Comparison of ENCODE assay signal across 13 cellular contexts in the genomic region with DNA sequence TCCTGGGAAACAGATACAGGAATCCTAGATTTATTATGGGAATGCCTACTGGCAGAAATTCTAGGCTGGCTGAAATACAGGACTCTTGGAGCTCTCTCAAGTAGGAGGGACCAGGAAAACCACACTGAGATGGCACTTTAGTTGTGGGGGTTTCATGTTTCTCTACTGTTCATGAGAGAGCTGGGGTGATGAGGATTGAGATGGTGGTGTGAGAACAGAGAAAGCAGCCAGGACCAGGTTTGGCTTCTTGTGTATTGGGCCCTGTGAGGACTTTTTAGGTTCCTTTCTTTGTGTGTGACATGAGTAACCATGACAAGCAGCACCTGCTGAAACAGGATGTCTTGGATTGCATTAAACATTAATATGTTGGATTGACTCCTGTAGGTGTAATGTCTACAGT. TPM values are rescaled to one million over a fixed set of nuclear protein-coding genes. Genes with fewer than 3 reads are reported as not detected.
DNase-seq lines count a peak whose midpoint lies in the region; ATAC-seq, FAIRE-seq and TF ChIP-seq lines count a peak whose summit lies in the region.
"Had no signal": no experiment of that assay in that cellular context is flagged by ENCODE, and none has a peak within 500 bp of the region (broad histone marks: within the 10 kb centered on the region; RNA-seq: fewer than 3 reads in every experiment).

No MANE protein-coding gene starts in this region.

- H3K9me2 ChIP-seq in GM23338 (ENCODE audit: insufficient read depth): no peaks in the 10 kb centered on the region

- H3K79me2 ChIP-seq in GM23338 (replicated peaks; ENCODE audit: insufficient read depth): peaks cover 93% of the 10 kb centered on the region
- peaks cover 90% of the 10 kb centered on the region for H3K79me2 ChIP-seq in keratinocyte (ENCODE audit: control insufficient read depth, insufficient read depth, low read length)

- no peaks in the 10 kb centered on the region for H3F3A ChIP-seq in GM23338 (replicated peaks; ENCODE audit: low read depth)

- no peaks in the 10 kb centered on the region for H3K9me3 ChIP-seq in keratinocyte (ENCODE audit: control insufficient read depth, low read depth, low read length)

- H3K4me3 ChIP-seq in GM23338 (peak overlapping the region; percentile 68), keratinocyte (ENCODE audit: control insufficient read depth in 2 of 3, extremely low read depth in 1 of 3, insufficient read depth in 2 of 3, low read depth in 1 of 3, low read length in 3 of 3) (peak overlapping the region in 2 of 3 experiments; percentile 18 to 22)

- H3K4me1 ChIP-seq in GM23338 (ENCODE audit: insufficient read depth) (peaks cover 72% of the 10 kb centered on the region), keratinocyte (ENCODE audit: control insufficient read depth, extremely low read depth, insufficient read depth, low read length) (peaks cover 53% of the 10 kb centered on the region)

- dilution Hi-C loops in keratinocyte (cut with MboI; ENCODE audit: extremely low pct_ligation_motif_present, low sequenced_read_pairs): no loop called here

- H2AFZ ChIP-seq in GM23338 (no peak overlapping the region), keratinocyte (ENCODE audit: control insufficient read depth, low read length) (no peak overlapping the region)

- TF ChIP-seq CTCF in 22Rv1 (IDR thresholded peaks at IDR 0.05): no peak
- TF ChIP-seq CTCF in GM23338 (conservative IDR thresholded peaks at IDR 0.05; ENCODE audit: low read depth in 2 of 2): no peak
- TF ChIP-seq CTCF in VCaP (conservative IDR thresholded peaks at IDR 0.05): no peak
- no peak for TF ChIP-seq CTCF in keratinocyte (optimal IDR thresholded peaks at IDR 0.05 in 1 of 3, IDR thresholded peaks at IDR 0.05 in 1 of 3, conservative IDR thresholded peaks at IDR 0.05 in 1 of 3; ENCODE audit: extremely low read depth in 1 of 3, insufficient read depth in 2 of 3, low read length in 3 of 3)

- H3K9ac ChIP-seq in keratinocyte (ENCODE audit: control insufficient read depth, extremely low read depth, insufficient read depth, low read length): peak overlapping the region; percentile 55

- H3K27me3 Mint-ChIP-seq in GM23338 (ENCODE audit: insufficient read depth, low read depth, poor library complexity): no peaks in the 10 kb centered on the region

- H3K4me1 Mint-ChIP-seq in GM23338: peaks cover 13% of the 10 kb centered on the region

- FAIRE-seq in keratinocyte (lab: Jason Lieb, UNC): peak; percentile 36

- H3K27ac ChIP-seq in 22Rv1: peak overlapping the region; percentile 100
- no peak overlapping the region for H3K27ac ChIP-seq in GM23338 (ENCODE audit: low read depth)
- H3K27ac ChIP-seq in VCaP: peak overlapping the region; percentile 98; the same call in 1 of the 2 replicates
- peak overlapping the region; percentile 57 for H3K27ac ChIP-seq in keratinocyte (ENCODE audit: control insufficient read depth, insufficient read depth, low read length)

- H4K20me1 ChIP-seq in GM23338 (replicated peaks; ENCODE audit: insufficient read depth): peaks cover 70% of the 10 kb centered on the region
- H4K20me1 ChIP-seq in keratinocyte (ENCODE audit: control insufficient read depth, extremely low read depth, insufficient read depth, low read length): peaks cover 9% of the 10 kb centered on the region

- no peak overlapping the region for H3K4me3 Mint-ChIP-seq in GM23338
- H3K4me3 Mint-ChIP-seq: neural crest cell had no signal

- H3K9me1 ChIP-seq in keratinocyte (ENCODE audit: control insufficient read depth, extremely low read depth, insufficient read depth, low read length): no peaks in the 10 kb centered on the region

- H3K36me3 ChIP-seq in GM23338 (ENCODE audit: insufficient read depth) (no peaks in the 10 kb centered on the region), keratinocyte (ENCODE audit: control insufficient read depth in 2 of 2, extremely low read depth in 1 of 2, insufficient read depth in 2 of 2, low read length in 2 of 2) (no peaks in the 10 kb centered on the region)

- no peak for ATAC-seq in GM23338

- H3K27me3 ChIP-seq in GM23338 (ENCODE audit: insufficient read depth): no peaks in the 10 kb centered on the region
- no peaks in the 10 kb centered on the region for H3K27me3 ChIP-seq in keratinocyte (ENCODE audit: control insufficient read depth, extremely low read depth, insufficient read depth, low read length)

- no peak overlapping the region for H3K27ac Mint-ChIP-seq in GM23338

- DNase-seq in GM23338 (ENCODE audit: low spot score): no peak
- DNase-seq in keratinocyte (ENCODE audit: low read depth, low spot score): no peak
- no peak for DNase-seq in NCI-H510A (lab: John Stamatoyannopoulos, UW)
- no peak for DNase-seq in AG08396 (ENCODE audit: low spot score)
- DNase-seq in NCI-H774 (lab: John Stamatoyannopoulos, UW): no peak
- no peak for DNase-seq in NCI-H1694 (lab: John Stamatoyannopoulos, UW)
- DNase-seq: activated naive CD4-positive, alpha-beta T cell treated with anti-CD3 and anti-CD28 coated beads, Interleukin-2, amount 50 U/mL, for 16 hours; Calu3; foreskin melanocyte; NCI-H2171 had no signal

- H3K9me3 Mint-ChIP-seq in GM23338: no peaks in the 10 kb centered on the region; the same call in 2 of the 3 replicates
- H3K9me3 Mint-ChIP-seq: neural crest cell had no signal

- no peaks in the 10 kb centered on the region; the same call in 2 of the 3 replicates for H3K36me3 Mint-ChIP-seq in GM23338 (ENCODE audit: low read depth)

- H3K4me2 ChIP-seq in GM23338: peak overlapping the region; percentile 79
- H3K4me2 ChIP-seq in keratinocyte (ENCODE audit: control insufficient read depth, extremely low read depth, insufficient read depth, low read depth, low read length): peak overlapping the region; percentile 82

TF ChIP-seq in GM23338, 12 proteins besides CTCF, POLR2A, EP300 and RAD21 (continues in another document):
- TF ChIP-seq STAT1 (IDR thresholded peaks at IDR 0.05; ENCODE audit: unreplicated experiment): no peak

RNA-seq across cellular contexts. Expression of gene ARID1A, which starts 4.9 kb away (rescaled TPM):
- total RNA-seq in GM23338 (2014; rRNA removed; shearing (Covaris generic)): 82.1 and 104 TPM in 2 replicates
- polyA plus RNA-seq in GM23338 (2016; fragmentation: Nextera tagmentation; extraction: Ambion mirVana) (50.0 and 62.6 TPM in 2 replicates), keratinocyte (5.9 to 20.6 TPM (median 10.2 TPM) in 3 replicates)
- 12.6 TPM for polyA plus RNA-seq in keratinocyte (2011; ENCODE audit: low read depth)
- polyA plus RNA-seq in keratinocyte (2011; cell fraction: cytosol; rRNA removed): 12.5 and 15.3 TPM in 2 replicates
- 70.1 and 73.8 TPM in 2 replicates for polyA plus RNA-seq in keratinocyte (2011; cell fraction: nucleus; rRNA removed)
- polyA plus RNA-seq in keratinocyte (2012; ENCODE audit: low replicate concordance): 20.3 and 29.5 TPM in 2 replicates
- polyA minus RNA-seq in keratinocyte: 15.6 to 74.1 TPM (median 41.4 TPM) in 3 replicates
- polyA minus RNA-seq in keratinocyte (2011; cell fraction: cytosol; rRNA and poly(A)+ RNA removed): 20.3 TPM
- 47.3 and 69.0 TPM in 2 replicates for polyA minus RNA-seq in keratinocyte (2011; cell fraction: nucleus; rRNA and poly(A)+ RNA removed)
